8 cellular contexts compared by ENCODE assay signal in genomic region chr10:23437987-23438546, GRCh38. TPM values are rescaled to one million over a fixed set of nuclear protein-coding genes. Genes with fewer than 3 reads are reported as not detected.
A peak's percentile ranks its signal among the peaks of the same experiment; 100 is the strongest.
DNase-seq lines count a peak whose midpoint lies in the region; ATAC-seq and TF ChIP-seq lines count a peak whose summit lies in the region.

No MANE protein-coding gene starts in this region.

- 0 out of 3 replicates have a peak, but pooled peaks have one; percentile 0 for ATAC-seq in DND-41 (ENCODE audit: insufficient read depth, low read depth)
- no peak for ATAC-seq in HG03135 (IDR thresholded peaks at IDR 0.05; ENCODE audit: unreplicated experiment)
- no peak for ATAC-seq in GM18858 (IDR thresholded peaks at IDR 0.05; ENCODE audit: unreplicated experiment)

- peak overlapping the region; percentile 71 for H3K27ac ChIP-seq in DND-41 (ENCODE audit: low read length)
- peak overlapping the region; percentile 75; the same call in 1 of the 2 replicates for H3K27ac ChIP-seq in SJSA1
- peak overlapping the region; percentile 86 to 99 (median 96) for H3K27ac ChIP-seq in esophagus squamous epithelium

- TF ChIP-seq CTCF in DND-41 (IDR thresholded peaks at IDR 0.05; ENCODE audit: borderline replicate concordance, extremely low read depth, low read length, poor library complexity, severe bottlenecking) (no peak), esophagus squamous epithelium (IDR thresholded peaks at IDR 0.05) (no peak), progenitor cell of endocrine pancreas (IDR thresholded peaks at IDR 0.05; ENCODE audit: unreplicated experiment) (no peak)

- no peaks in the 10 kb centered on the region for H3K36me3 Mint-ChIP-seq in progenitor cell of endocrine pancreas (ENCODE audit: insufficient read depth)

- 0 out of 2 replicates have a peak, but pooled peaks cover 3% of the 10 kb centered on the region for H4K20me1 ChIP-seq in DND-41 (ENCODE audit: insufficient read depth, low read length)

- H3K36me3 ChIP-seq in DND-41 (ENCODE audit: insufficient read depth, low read length) = peaks cover 13% of the 10 kb centered on the region
- H3K36me3 ChIP-seq in SJSA1 = peaks cover 11% of the 10 kb centered on the region
- peaks cover 0 to 4% (median 0%) of the 10 kb centered on the region in 3 donors for H3K36me3 ChIP-seq in esophagus squamous epithelium

- TF ChIP-seq POLR2A in esophagus squamous epithelium (IDR thresholded peaks at IDR 0.05) = no peak

- H3K4me1 Mint-ChIP-seq in progenitor cell of endocrine pancreas (ENCODE audit: low read depth) = peaks cover 23% of the 10 kb centered on the region

- DNase-seq in DND-41 (no peak), SJSA1 (ENCODE audit: low read depth in 1 of 2, low spot score in 2 of 2) (no peak), esophagus squamous epithelium (lab: John Stamatoyannopoulos, UW) (no peak), progenitor cell of endocrine pancreas (ENCODE audit: low spot score, unreplicated experiment) (no peak), iPS-NIHi11 (ENCODE audit: low spot score) (no peak), NCI-H526 treated with DMSO at 0.1 percent for 48 hours (lab: John Stamatoyannopoulos, UW) (no peak)

- H3K27ac Mint-ChIP-seq in progenitor cell of endocrine pancreas = peak overlapping the region; percentile 96

- H3K27me3 ChIP-seq in DND-41 (ENCODE audit: insufficient read depth, low read length, poor library complexity) (no peaks in the 10 kb centered on the region), SJSA1 (replicated peaks) (no peaks in the 10 kb centered on the region), esophagus squamous epithelium (no peaks in the 10 kb centered on the region)

- peak overlapping the region; percentile 85 for H3K9ac ChIP-seq in DND-41 (ENCODE audit: low read depth, low read length)

- peak overlapping the region; percentile 98 for H2AFZ ChIP-seq in DND-41 (ENCODE audit: low read depth, low read length)

- intact Hi-C loops in esophagus squamous epithelium (cut with DNase I) = no loop called here

- H3K4me2 ChIP-seq in DND-41 (ENCODE audit: insufficient read depth, low read length) = peak overlapping the region; percentile 83

- H3K4me1 ChIP-seq in DND-41 (ENCODE audit: insufficient read depth, low read length) (peaks cover 38% of the 10 kb centered on the region), SJSA1 (replicated peaks) (peaks cover 25% of the 10 kb centered on the region), esophagus squamous epithelium (peaks cover 10 to 39% (median 19%) of the 10 kb centered on the region in 3 donors)

- 91 to 98% methylated on average over 20 of the region's 20 CpGs for WGBS in esophagus squamous epithelium, 2 donors

- no peaks in the 10 kb centered on the region for H3K9me3 Mint-ChIP-seq in progenitor cell of endocrine pancreas (ENCODE audit: low read depth)

- peak overlapping the region; percentile 77 for H3K4me3 Mint-ChIP-seq in progenitor cell of endocrine pancreas (ENCODE audit: low read depth)

- H3K4me3 ChIP-seq in DND-41 (ENCODE audit: low read depth in 1 of 2, low read length in 2 of 2) (peak overlapping the region in 1 of 2 experiments; percentile 66; a peak in 2 of 4 replicates), SJSA1 (peak overlapping the region; percentile 98), esophagus squamous epithelium (peak overlapping the region; percentile 75 to 98 (median 84))

- H3K27me3 Mint-ChIP-seq in progenitor cell of endocrine pancreas = no peaks in the 10 kb centered on the region

- no peaks in the 10 kb centered on the region for H3K9me3 ChIP-seq in DND-41 (ENCODE audit: insufficient read depth, low read length, severe bottlenecking)
- H3K9me3 ChIP-seq in SJSA1 (replicated peaks) = peaks cover 5% of the 10 kb centered on the region
- H3K9me3 ChIP-seq in esophagus squamous epithelium = no peaks in the 10 kb centered on the region

- H3K79me2 ChIP-seq in DND-41 (ENCODE audit: insufficient read depth, low read length) = peaks cover 29% of the 10 kb centered on the region

RNA-seq across cellular contexts. Expression of gene OTUD1, which starts 0.8 kb away (rescaled TPM):
- total RNA-seq in SJSA1 (2014; rRNA removed; shearing (Covaris generic)) = 1.8 and 3.8 TPM in 2 replicates
- total RNA-seq in esophagus squamous epithelium (10 to 100 TPM in 1 of 4 donors, 1 to 10 TPM in 3; 4.3 to 10.1 (median 6.4) TPM), progenitor cell of endocrine pancreas (10.2 and 11.9 TPM in 2 replicates)
